7 cellular contexts compared by ENCODE assay signal in the genomic region with DNA sequence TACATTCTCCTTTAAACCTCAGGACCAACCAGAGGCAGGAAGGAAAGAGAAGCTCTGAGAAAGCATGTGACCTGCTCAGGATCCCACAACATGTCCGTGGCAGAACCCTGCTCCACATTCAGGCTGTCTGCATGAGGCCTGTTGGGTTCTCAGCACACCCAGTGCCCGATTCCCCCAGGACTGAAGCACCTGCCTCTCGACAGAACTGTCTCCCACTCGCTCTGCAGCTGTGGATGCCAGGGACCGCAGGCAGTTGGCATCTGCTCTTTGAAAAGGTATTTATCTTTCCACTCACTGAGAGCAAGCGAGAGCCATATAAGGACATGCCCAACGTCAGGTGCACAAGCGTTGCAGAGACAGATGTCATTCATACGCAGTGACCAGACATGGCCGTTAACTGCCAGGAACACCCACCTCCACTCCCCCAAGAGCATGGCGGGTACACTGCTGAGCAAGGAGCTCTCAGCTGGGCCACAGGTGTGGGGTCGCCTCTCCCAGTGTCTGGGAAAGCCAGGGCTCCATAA. TPM values are rescaled to one million over a fixed set of nuclear protein-coding genes. Genes with fewer than 3 reads are reported as not detected.
DNase-seq lines count a peak whose midpoint lies in the region; ATAC-seq and TF ChIP-seq lines count a peak whose summit lies in the region.

No MANE protein-coding gene starts in this region.

- TF ChIP-seq CTCF in esophagus muscularis mucosa (IDR thresholded peaks at IDR 0.05), result no peak
- TF ChIP-seq CTCF in osteocyte (IDR thresholded peaks at IDR 0.05), result no peak

- H3K4me1 Mint-ChIP-seq in osteocyte (ENCODE audit: unreplicated experiment), result peaks cover 44% of the 10 kb centered on the region

- H3K27me3 ChIP-seq in esophagus muscularis mucosa, result no peaks in the 10 kb centered on the region

- TF ChIP-seq POLR2A in esophagus muscularis mucosa (IDR thresholded peaks at IDR 0.05; ENCODE audit: low read depth), result no peak

- ATAC-seq in stimulated activated naive CD8-positive, alpha-beta T cell treated with anti-CD3 and anti-CD28 coated beads, Interleukin-15, Interleukin-2, amounts not matched to agents 100 U/mL and 50 U/mL, for 24 hours, result peak; percentile 81
- ATAC-seq in HG03025 (IDR thresholded peaks at IDR 0.05; ENCODE audit: low FRiP score, unreplicated experiment), result no peak
- no peak for ATAC-seq in HG03342 (IDR thresholded peaks at IDR 0.05; ENCODE audit: unreplicated experiment)

- 44% methylated on average over 8 of the region's 12 CpGs for WGBS in esophagus muscularis mucosa

- no peaks in the 10 kb centered on the region for H3K27me3 Mint-ChIP-seq in osteocyte (ENCODE audit: unreplicated experiment)

- TF ChIP-seq EP300 in esophagus muscularis mucosa (IDR thresholded peaks at IDR 0.05), result no peak

- no peak overlapping the region for H3K27ac Mint-ChIP-seq in osteocyte (ENCODE audit: unreplicated experiment)

- peaks cover 31 to 59% (median 45%) of the 10 kb centered on the region in 4 donors for H3K4me1 ChIP-seq in esophagus muscularis mucosa

- no peak overlapping the region for H3K4me3 Mint-ChIP-seq in osteocyte (ENCODE audit: unreplicated experiment)

- peaks cover 0 to 1% (median 0%) of the 10 kb centered on the region in 4 donors for H3K36me3 ChIP-seq in esophagus muscularis mucosa

- DNase-seq in NCI-H187 (lab: John Stamatoyannopoulos, UW) (peak; percentile 92 to 97), T follicular helper cell (ENCODE audit: low read depth) (peak; percentile 43), esophagus muscularis mucosa (ENCODE audit: extremely low spot score) (no peak), osteocyte (ENCODE audit: extremely low spot score, unreplicated experiment) (no peak)
- peak; percentile 41 for DNase-seq in stimulated activated naive CD8-positive, alpha-beta T cell treated with anti-CD3 and anti-CD28 coated beads, Interleukin-15, Interleukin-2, amounts not matched to agents 100 U/mL and 50 U/mL, for 24 hours

- peak overlapping the region; percentile 64 to 76 (median 70) for H3K27ac ChIP-seq in esophagus muscularis mucosa (replicated peaks in 1 of 4)

- H3K4me3 ChIP-seq in esophagus muscularis mucosa, result no peak overlapping the region

- intact Hi-C loops in esophagus muscularis mucosa (cut with DNase I), result no loop called here

- H3K9me3 ChIP-seq in esophagus muscularis mucosa, result no peaks in the 10 kb centered on the region

- H3K9me3 Mint-ChIP-seq in osteocyte (ENCODE audit: unreplicated experiment), result no peaks in the 10 kb centered on the region

- no peaks in the 10 kb centered on the region for H3K36me3 Mint-ChIP-seq in osteocyte (ENCODE audit: unreplicated experiment)

RNA-seq across cellular contexts. Expression of a gene that starts 18.9 kb away (rescaled TPM):
- total RNA-seq in esophagus muscularis mucosa (10 to 100 TPM; 10.4 to 24.4 (median 13.3) TPM), osteocyte (10.1 and 11.0 TPM in 2 replicates)

Comparison
In these comparisons a context has a peak if more than half of its experiments do, and no peak if none do; other contexts are left out.
1. DNase-seq: peak in NCI-H187 (2 of 2), T follicular helper cell (single experiment) and stimulated activated naive CD8-positive, alpha-beta T cell treated with anti-CD3 and anti-CD28 coated beads, Interleukin-15, Interleukin-2, amounts not matched to agents 100 U/mL and 50 U/mL, for 24 hours (single experiment); none in esophagus muscularis mucosa (single experiment) and osteocyte (single experiment).